8 cellular contexts compared by ENCODE assay signal in genomic region chr10:100008708-100009282, GRCh38. TPM values are rescaled to one million over a fixed set of nuclear protein-coding genes. Genes with fewer than 3 reads are reported as not detected.
A peak's percentile ranks its signal among the peaks of the same experiment; 100 is the strongest.
DNase-seq lines count a peak whose midpoint lies in the region; ATAC-seq and TF ChIP-seq lines count a peak whose summit lies in the region.

No MANE protein-coding gene starts in this region.

- H3K4me2 ChIP-seq in OCI-LY7 (ENCODE audit: low read length) = peak overlapping the region; percentile 92

- intact Hi-C loops in OCI-LY7 (cut with micrococcal nuclease; ENCODE audit: unreplicated experiment) (loop anchor here (1.0 to 5.0 kb wide), 4 partner anchors 32 to 179 kb away; partner anchors contain the start of gene ERLIN1), esophagus muscularis mucosa (cut with DNase I) (no loop called here), prostate gland (cut with DNase I) (no loop called here)

- H3K9me3 ChIP-seq in ES-I3 (ENCODE audit: control insufficient read depth, insufficient read depth, low read length) = no peaks in the 10 kb centered on the region
- H3K9me3 ChIP-seq in OCI-LY7 (ENCODE audit: low read length) = no peaks in the 10 kb centered on the region
- no peaks in the 10 kb centered on the region for H3K9me3 ChIP-seq in esophagus muscularis mucosa
- H3K9me3 ChIP-seq in prostate gland = no peaks in the 10 kb centered on the region

- H3K36me3 ChIP-seq in ES-I3 (ENCODE audit: insufficient read depth, low read length) = no peaks in the 10 kb centered on the region
- no peaks in the 10 kb centered on the region for H3K36me3 ChIP-seq in OCI-LY7 (ENCODE audit: insufficient read depth, low read length)
- no peaks in the 10 kb centered on the region for H3K36me3 ChIP-seq in esophagus muscularis mucosa
- no peaks in the 10 kb centered on the region for H3K36me3 ChIP-seq in prostate gland

- TF ChIP-seq CTCF in OCI-LY7 (conservative IDR thresholded peaks at IDR 0.05; ENCODE audit: low read length) (no peak), esophagus muscularis mucosa (IDR thresholded peaks at IDR 0.05) (no peak), prostate gland (IDR thresholded peaks at IDR 0.05) (no peak)

- BruUV-seq in OCI-LY7 (replicated peaks; lab: Mats Ljungman, UMichigan) = no TSS peak

- no peak for TF ChIP-seq EP300 in esophagus muscularis mucosa (IDR thresholded peaks at IDR 0.05)

- peak; percentile 31 for DNase-seq in OCI-LY7 (ENCODE audit: low spot score)
- no peak for DNase-seq in esophagus muscularis mucosa (ENCODE audit: extremely low spot score)
- DNase-seq in prostate gland (ENCODE audit: low spot score) = no peak
- DNase-seq in NOMO-1 treated with dmso at 0.1 percent for 144 hours (lab: John Stamatoyannopoulos, UW; ENCODE audit: unreplicated experiment) = no peak
- DNase-seq in activated CD8-positive, alpha-beta memory T cell treated with anti-CD3 and anti-CD28 coated beads, Interleukin-2, amount 50 U/mL, for 4 hours = no peak
- DNase-seq in iPS-NIHi11 (ENCODE audit: low spot score) = no peak

- H3K79me2 ChIP-seq in OCI-LY7 (ENCODE audit: insufficient read depth, low read depth, low read length) = peaks cover 57% of the 10 kb centered on the region

- peak overlapping the region; percentile 89 for H3K4me3 ChIP-seq in OCI-LY7 (ENCODE audit: low read depth, low read length, poor library complexity, severe bottlenecking)
- peak overlapping the region; percentile 62 to 91 (median 76) for H3K4me3 ChIP-seq in esophagus muscularis mucosa
- H3K4me3 ChIP-seq in prostate gland = peak overlapping the region; percentile 66 to 69

- peak overlapping the region; percentile 1; the same call in 1 of the 2 replicates for H2AFZ ChIP-seq in OCI-LY7 (ENCODE audit: low read length)

- H4K20me1 ChIP-seq in OCI-LY7 (ENCODE audit: insufficient read depth, low read length) = 0 out of 2 replicates have a peak, but pooled peaks cover 4% of the 10 kb centered on the region

- POLR2A ChIA-PET in OCI-LY7 (lab: Charles Lee) = interaction anchor here (0.6 to 4.0 kb wide), 9 partner anchors 10 to 250 kb away, joined by 3 to 21 read pairs (median 10); no protein-coding TSS in a partner anchor

- WGBS in esophagus muscularis mucosa = 15% methylated on average over 9 of the region's 9 CpGs
- WGBS in prostate gland = 11% methylated on average over 9 of the region's 9 CpGs

- H3K27ac ChIP-seq in OCI-LY7 (ENCODE audit: low read depth, low read length, poor library complexity, severe bottlenecking) (peak overlapping the region; percentile 70), esophagus muscularis mucosa (replicated peaks in 1 of 4) (peak overlapping the region; percentile 85 to 90 (median 90)), prostate gland (peak overlapping the region in 1 of 2 donors; percentile 72)

- H3K27me3 ChIP-seq in esophagus muscularis mucosa = no peaks in the 10 kb centered on the region
- no peaks in the 10 kb centered on the region for H3K27me3 ChIP-seq in prostate gland (replicated peaks; ENCODE audit: insufficient read depth)

- peak overlapping the region; percentile 90 for H3K9ac ChIP-seq in ES-I3 (ENCODE audit: low read depth, low read length)

- no peak for TF ChIP-seq POLR2A in esophagus muscularis mucosa (IDR thresholded peaks at IDR 0.05; ENCODE audit: low read depth)
- no peak for TF ChIP-seq POLR2A in prostate gland (IDR thresholded peaks at IDR 0.05)

- H3K4me1 ChIP-seq in ES-I3 (ENCODE audit: insufficient read depth, low read length) (peaks cover 15% of the 10 kb centered on the region; the same call in 1 of the 2 replicates), OCI-LY7 (ENCODE audit: insufficient read depth, low read length, poor library complexity, severe bottlenecking) (peaks cover 70% of the 10 kb centered on the region), esophagus muscularis mucosa (peaks cover 43 to 63% (median 59%) of the 10 kb centered on the region in 4 donors), prostate gland (replicated peaks) (no peaks in the 10 kb centered on the region)

- CTCF ChIA-PET in OCI-LY7 (lab: Charles Lee; ENCODE audit: unreplicated experiment) = interaction anchor here (1.0 to 3.5 kb wide), 5 partner anchors 9 to 163 kb away, joined by 3 to 15 read pairs (median 4); no protein-coding TSS in a partner anchor

- no peak for ATAC-seq in HG02678 (IDR thresholded peaks at IDR 0.05; ENCODE audit: unreplicated experiment)

- H3K9me2 ChIP-seq in OCI-LY7 (ENCODE audit: insufficient read depth, low read length) = no peaks in the 10 kb centered on the region

RNA-seq across cellular contexts. Expression of gene DNMBP, which starts 1.0 kb away (rescaled TPM):
- 24.2 and 27.0 TPM in 2 replicates for total RNA-seq in OCI-LY7 (2014; rRNA removed; shearing (Covaris generic))
- 36.2 and 39.6 TPM in 2 replicates for total RNA-seq in OCI-LY7 (2022)
- total RNA-seq in esophagus muscularis mucosa = 10 to 100 TPM; 14.5 to 21.6 (median 17.4) TPM
- total RNA-seq in prostate gland = 10 to 100 TPM; 15.5 to 27.9 TPM
